ENCODE assay signal across 8 cellular contexts in genomic region chr9:14372437-14373318, GRCh38. TPM values are rescaled to one million over a fixed set of nuclear protein-coding genes. Genes with fewer than 3 reads are reported as not detected.
DNase-seq lines count a peak whose midpoint lies in the region; ATAC-seq, FAIRE-seq and TF ChIP-seq lines count a peak whose summit lies in the region.
"Had no signal": no experiment of that assay in that cellular context is flagged by ENCODE, and none has a peak within 500 bp of the region (broad histone marks: within the 10 kb centered on the region; RNA-seq: fewer than 3 reads in every experiment).

No MANE protein-coding gene starts in this region.

- peaks cover 18% of the 10 kb centered on the region for H3K4me1 ChIP-seq in astrocyte (ENCODE audit: insufficient read depth, low read length)
- peaks cover 5 to 22% of the 10 kb centered on the region in 2 donors for H3K4me1 ChIP-seq in thyroid gland

- DNase-seq in HT1080 (ENCODE audit: low read depth) (peak; percentile 95), astrocyte (ENCODE audit: low read depth) (peak; percentile 74), iPS-NIHi11 (ENCODE audit: low spot score) (peak; percentile 67), thyroid gland (peak; percentile 72 to 80)
- DNase-seq in stimulated activated naive B cell treated with anti-CD40 and anti-IgM and Interleukin-4, amounts not matched to agents 10 μg/mL and 1 μg/mL and 100 μg/mL, for 72 hours: no peak
- no peak for DNase-seq in activated CD4-positive, alpha-beta memory T cell treated with anti-CD3 and anti-CD28 coated beads, Interleukin-2, amount 10 ng/mL, durations not matched to agents 7 days and 5 days

- H3K27ac Mint-ChIP-seq in astrocyte (ENCODE audit: unreplicated experiment): peak overlapping the region; percentile 79
- no peak overlapping the region for H3K27ac Mint-ChIP-seq in stimulated activated naive B cell treated with anti-CD40 and anti-IgM and Interleukin-4, amounts not matched to agents 10 μg/mL and 1 μg/mL and 100 μg/mL, for 72 hours
- H3K27ac Mint-ChIP-seq in activated CD4-positive, alpha-beta memory T cell treated with anti-CD3 and anti-CD28 coated beads, Interleukin-2, amount 10 ng/mL, durations not matched to agents 7 days and 5 days: no peak overlapping the region

- no peak for TF ChIP-seq CTCF in astrocyte (IDR thresholded peaks at IDR 0.05; ENCODE audit: insufficient read depth, low read depth, low read length)
- no peak for TF ChIP-seq CTCF in thyroid gland (IDR thresholded peaks at IDR 0.05)

- TF ChIP-seq POLR2A in thyroid gland (IDR thresholded peaks at IDR 0.05): no peak

- CTCF ChIA-PET in activated CD4-positive, alpha-beta memory T cell treated with anti-CD3 and anti-CD28 coated beads, Interleukin-2, amount 10 ng/mL, durations not matched to agents 7 days and 5 days (lab: Charles Lee): no interaction called here

- FAIRE-seq in astrocyte (lab: Jason Lieb, UNC): peak; percentile 72
- FAIRE-seq: colon had no signal

- H3K27ac ChIP-seq in astrocyte (ENCODE audit: low read depth, low read length) (peak overlapping the region; percentile 34), thyroid gland (peak overlapping the region; percentile 14 to 68 (median 37))

- POLR2A ChIA-PET in activated CD4-positive, alpha-beta memory T cell treated with anti-CD3 and anti-CD28 coated beads, Interleukin-2, amount 10 ng/mL, durations not matched to agents 7 days and 5 days (lab: Charles Lee): no interaction called here

- no peak for ATAC-seq in stimulated activated naive B cell treated with anti-CD40 and anti-IgM and Interleukin-4, amounts not matched to agents 10 μg/mL and 1 μg/mL and 100 μg/mL, for 72 hours (replicated peaks)
- no peak for ATAC-seq in HG02571 (IDR thresholded peaks at IDR 0.05; ENCODE audit: unreplicated experiment)

- H2AFZ ChIP-seq in astrocyte (ENCODE audit: low read depth, low read length): no peak overlapping the region

- H3K9me3 Mint-ChIP-seq in astrocyte (ENCODE audit: unreplicated experiment): no peaks in the 10 kb centered on the region
- H3K9me3 Mint-ChIP-seq in stimulated activated naive B cell treated with anti-CD40 and anti-IgM and Interleukin-4, amounts not matched to agents 10 μg/mL and 1 μg/mL and 100 μg/mL, for 72 hours: no peaks in the 10 kb centered on the region
- H3K9me3 Mint-ChIP-seq in activated CD4-positive, alpha-beta memory T cell treated with anti-CD3 and anti-CD28 coated beads, Interleukin-2, amount 10 ng/mL, durations not matched to agents 7 days and 5 days: no peaks in the 10 kb centered on the region

- H3K4me3 Mint-ChIP-seq in astrocyte (ENCODE audit: unreplicated experiment): no peak overlapping the region
- no peak overlapping the region for H3K4me3 Mint-ChIP-seq in stimulated activated naive B cell treated with anti-CD40 and anti-IgM and Interleukin-4, amounts not matched to agents 10 μg/mL and 1 μg/mL and 100 μg/mL, for 72 hours
- H3K4me3 Mint-ChIP-seq in activated CD4-positive, alpha-beta memory T cell treated with anti-CD3 and anti-CD28 coated beads, Interleukin-2, amount 10 ng/mL, durations not matched to agents 7 days and 5 days: no peak overlapping the region

- WGBS in thyroid gland, 2 donors: 29 to 35% methylated on average over 4 of the region's 4 CpGs

- no peaks in the 10 kb centered on the region for H4K20me1 ChIP-seq in astrocyte (ENCODE audit: insufficient read depth, low read length)

- intact Hi-C loops in thyroid gland (cut with DNase I): no loop called here

- no peaks in the 10 kb centered on the region for H3K9me3 ChIP-seq in astrocyte (ENCODE audit: insufficient read depth, low read depth, low read length)
- no peaks in the 10 kb centered on the region for H3K9me3 ChIP-seq in thyroid gland

- H3K36me3 ChIP-seq in astrocyte (ENCODE audit: insufficient read depth, low read length): no peaks in the 10 kb centered on the region
- H3K36me3 ChIP-seq in thyroid gland: no peaks in the 10 kb centered on the region

- H3K27me3 Mint-ChIP-seq in astrocyte (ENCODE audit: low read depth, unreplicated experiment): peaks cover 2% of the 10 kb centered on the region
- no peaks in the 10 kb centered on the region for H3K27me3 Mint-ChIP-seq in stimulated activated naive B cell treated with anti-CD40 and anti-IgM and Interleukin-4, amounts not matched to agents 10 μg/mL and 1 μg/mL and 100 μg/mL, for 72 hours
- H3K27me3 Mint-ChIP-seq in activated CD4-positive, alpha-beta memory T cell treated with anti-CD3 and anti-CD28 coated beads, Interleukin-2, amount 10 ng/mL, durations not matched to agents 7 days and 5 days: no peaks in the 10 kb centered on the region

- H3K27me3 ChIP-seq in astrocyte (ENCODE audit: insufficient read depth, low read length): peaks cover 2% of the 10 kb centered on the region
- no peaks in the 10 kb centered on the region for H3K27me3 ChIP-seq in thyroid gland

- peak overlapping the region; percentile 78 for H3K4me2 ChIP-seq in astrocyte (ENCODE audit: low read length)

- no peaks in the 10 kb centered on the region for H3K79me2 ChIP-seq in astrocyte (ENCODE audit: insufficient read depth, low read length)

- peak overlapping the region; percentile 15 for H3K9ac ChIP-seq in astrocyte (ENCODE audit: low read length)

- H3K4me3 ChIP-seq in astrocyte (ENCODE audit: insufficient read depth, low read depth, low read length) (peak overlapping the region; percentile 4), thyroid gland (replicated peaks in 1 of 3) (no peak overlapping the region)

- peaks cover 20% of the 10 kb centered on the region for H3K4me1 Mint-ChIP-seq in astrocyte (ENCODE audit: low read depth, unreplicated experiment)
- H3K4me1 Mint-ChIP-seq in stimulated activated naive B cell treated with anti-CD40 and anti-IgM and Interleukin-4, amounts not matched to agents 10 μg/mL and 1 μg/mL and 100 μg/mL, for 72 hours: no peaks in the 10 kb centered on the region
- no peaks in the 10 kb centered on the region for H3K4me1 Mint-ChIP-seq in activated CD4-positive, alpha-beta memory T cell treated with anti-CD3 and anti-CD28 coated beads, Interleukin-2, amount 10 ng/mL, durations not matched to agents 7 days and 5 days

- H3K36me3 Mint-ChIP-seq in astrocyte (ENCODE audit: low read depth, unreplicated experiment): no peaks in the 10 kb centered on the region
- no peaks in the 10 kb centered on the region for H3K36me3 Mint-ChIP-seq in stimulated activated naive B cell treated with anti-CD40 and anti-IgM and Interleukin-4, amounts not matched to agents 10 μg/mL and 1 μg/mL and 100 μg/mL, for 72 hours
- no peaks in the 10 kb centered on the region for H3K36me3 Mint-ChIP-seq in activated CD4-positive, alpha-beta memory T cell treated with anti-CD3 and anti-CD28 coated beads, Interleukin-2, amount 10 ng/mL, durations not matched to agents 7 days and 5 days (ENCODE audit: low read depth)

RNA-seq across cellular contexts. Expression of gene NFIB, which starts 58.7 kb away (rescaled TPM):
- total RNA-seq in HT1080 (2014; rRNA removed; shearing (Covaris generic)): 8.8 and 10.9 TPM in 2 replicates
- polyA plus RNA-seq in HT1080 (2015; cell fraction: cytosol; rRNA removed): 8.6 and 9.6 TPM in 2 replicates
- 9.4 and 13.5 TPM in 2 replicates for polyA plus RNA-seq in HT1080 (2015; cell fraction: nucleus; rRNA removed)
- total RNA-seq in astrocyte (8.8 and 9.4 TPM in 2 replicates), thyroid gland (100 to 1,000 TPM in 3 of 4 donors, 10 to 100 TPM in 1; 57.9 to 144 (median 125) TPM)
- not detected for total RNA-seq in activated CD4-positive, alpha-beta memory T cell treated with anti-CD3 and anti-CD28 coated beads, Interleukin-2, amount 10 ng/mL, durations not matched to agents 7 days and 5 days

Comparison
In these comparisons a context has a peak if more than half of its experiments do, and no peak if none do; other contexts are left out.
1. DNase-seq: peak in HT1080 (single experiment), astrocyte (single experiment), iPS-NIHi11 (single experiment) and thyroid gland (2 of 2); none in stimulated activated naive B cell treated with anti-CD40 and anti-IgM and Interleukin-4, amounts not matched to agents 10 μg/mL and 1 μg/mL and 100 μg/mL, for 72 hours (single experiment) and activated CD4-positive, alpha-beta memory T cell treated with anti-CD3 and anti-CD28 coated beads, Interleukin-2, amount 10 ng/mL, durations not matched to agents 7 days and 5 days (single experiment).